In genomic region chr9:75976549-75976948, GRCh38 we compare ENCODE assay signal across 23 cellular contexts.
"Had no signal": no experiment of that assay in that cellular context is flagged by ENCODE, and none has a peak within 500 bp of the region (broad histone marks: within the 10 kb centered on the region; RNA-seq: fewer than 3 reads in every experiment).

No MANE protein-coding gene starts in this region.

- DNase-seq: activated B cell treated with CpG ODN at 0.5 μM for 24 hours; activated CD4-positive, alpha-beta memory T cell treated with anti-CD3 and anti-CD28 coated beads for 36 hours; activated CD4-positive, alpha-beta T cell treated with anti-CD3 and anti-CD28 coated beads for 1 hour; activated CD4-positive, alpha-beta T cell treated with anti-CD3 and anti-CD28 coated beads, Interleukin-2, amount 10 ng/mL, durations not matched to agents 7 days and 5 days; activated CD8-positive, alpha-beta memory T cell treated with anti-CD3 and anti-CD28 coated beads for 24 hours; activated gamma-delta T cell treated with Interleukin-2 at 50 U/mL for 16 hours; activated naive CD4-positive, alpha-beta T cell treated with anti-CD3 and anti-CD28 coated beads, Interleukin-2, amount 10 ng/mL, durations not matched to agents 7 days and 5 days; activated T-cell treated with anti-CD3 and anti-CD28 coated beads, Interleukin-2, amount 50 U/mL, for 72 hours; amygdala; Karpas-422; MM.1S; NCI-H1105; NCI-H1436; NCI-H1694 treated with DMSO at 0.1 percent for 48 hours; NCI-H2029 treated with DMSO at 0.1 percent for 48 hours; NCI-H510A treated with DMSO at 0.1 percent for 48 hours; NCI-H69; PC-3; SHP77 treated with DMSO at 0.1 percent for 48 hours; T-helper 17 cell; T-helper 9 cell had no signal

- H3K27ac Mint-ChIP-seq: activated B cell treated with CpG ODN at 0.5 μM for 24 hours; activated CD4-positive, alpha-beta memory T cell treated with anti-CD3 and anti-CD28 coated beads for 36 hours; activated CD4-positive, alpha-beta T cell treated with anti-CD3 and anti-CD28 coated beads, Interleukin-2, amount 10 ng/mL, durations not matched to agents 7 days and 5 days; activated naive CD4-positive, alpha-beta T cell treated with anti-CD3 and anti-CD28 coated beads, Interleukin-2, amount 10 ng/mL, durations not matched to agents 7 days and 5 days; activated T-cell treated with anti-CD3 and anti-CD28 coated beads, Interleukin-2, amount 50 U/mL, for 72 hours; activated T-helper 2 cell treated with anti-CD3 and anti-CD28 coated beads, Interferon-gamma antibody, Interleukin-2, Interleukin-4, amounts not matched to agents 10 μg/mL and 5 μg/mL and 100 μg/mL, durations not matched to agents 14 hours and 24 hours and 36 hours; T-helper 17 cell had no signal

- H3K36me3 Mint-ChIP-seq: activated naive CD4-positive, alpha-beta T cell treated with anti-CD3 and anti-CD28 coated beads, Interleukin-2, amount 10 ng/mL, durations not matched to agents 7 days and 5 days had no signal

- ATAC-seq: activated T-cell treated with anti-CD3 and anti-CD28 coated beads, Interleukin-2, amount 50 U/mL, for 72 hours; K562; PC-3; T-helper 17 cell had no signal

- FAIRE-seq: K562 had no signal

- H3K27me3 Mint-ChIP-seq: activated B cell treated with CpG ODN at 0.5 μM for 24 hours; activated CD4-positive, alpha-beta memory T cell treated with anti-CD3 and anti-CD28 coated beads for 36 hours; activated CD4-positive, alpha-beta T cell treated with anti-CD3 and anti-CD28 coated beads, Interleukin-2, amount 10 ng/mL, durations not matched to agents 7 days and 5 days; activated naive CD4-positive, alpha-beta T cell treated with anti-CD3 and anti-CD28 coated beads, Interleukin-2, amount 10 ng/mL, durations not matched to agents 7 days and 5 days; T-helper 17 cell had no signal

- H3K4me3 Mint-ChIP-seq: activated B cell treated with CpG ODN at 0.5 μM for 24 hours; activated CD4-positive, alpha-beta memory T cell treated with anti-CD3 and anti-CD28 coated beads for 36 hours; activated CD4-positive, alpha-beta T cell treated with anti-CD3 and anti-CD28 coated beads, Interleukin-2, amount 10 ng/mL, durations not matched to agents 7 days and 5 days; activated naive CD4-positive, alpha-beta T cell treated with anti-CD3 and anti-CD28 coated beads, Interleukin-2, amount 10 ng/mL, durations not matched to agents 7 days and 5 days; T-helper 17 cell had no signal

- H3K4me3 ChIP-seq: K562 had no signal

- H3K4me1 Mint-ChIP-seq: activated B cell treated with CpG ODN at 0.5 μM for 24 hours had no signal

- H3K9me3 Mint-ChIP-seq: activated B cell treated with CpG ODN at 0.5 μM for 24 hours; activated naive CD4-positive, alpha-beta T cell treated with anti-CD3 and anti-CD28 coated beads, Interleukin-2, amount 10 ng/mL, durations not matched to agents 7 days and 5 days had no signal
